ENCODE assay signal across 28 cellular contexts in the genomic region with DNA sequence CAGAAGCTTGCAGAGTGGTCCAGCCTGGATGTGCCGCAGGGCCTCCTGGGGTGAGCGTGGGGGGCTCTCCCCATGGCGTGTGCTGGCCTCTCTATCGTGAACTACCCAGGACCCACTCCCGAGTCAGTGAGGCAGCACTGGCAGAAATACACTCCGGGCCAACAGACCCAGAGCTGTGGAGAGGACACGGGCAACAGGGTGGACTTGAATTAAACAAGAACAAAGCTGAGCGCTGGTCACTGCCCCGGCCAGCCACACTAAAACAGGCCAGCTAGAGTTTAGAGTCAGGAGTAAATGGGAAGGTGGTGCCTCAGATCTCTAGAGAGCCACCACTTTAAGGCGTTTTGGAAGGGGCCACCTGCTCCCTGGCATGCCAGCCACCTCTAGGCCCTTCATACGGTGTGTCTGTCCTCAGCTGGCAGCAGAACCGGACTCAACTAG.
DNase-seq lines count a peak whose midpoint lies in the region; ATAC-seq and TF ChIP-seq lines count a peak whose summit lies in the region.
"Had no signal": no experiment of that assay in that cellular context is flagged by ENCODE, and none has a peak within 500 bp of the region (broad histone marks: within the 10 kb centered on the region; RNA-seq: fewer than 3 reads in every experiment).

No MANE protein-coding gene starts in this region.

- ATAC-seq in CD4-positive, CD25-positive, alpha-beta regulatory T cell (ENCODE audit: low read depth in 2 of 2): no peak
- no peak for ATAC-seq in CD8-positive, alpha-beta T cell
- ATAC-seq in natural killer cell treated with Interleukin-12 subunit alpha and Interleukin-12 subunit beta and Interleukin-15 and Interleukin-18, amount 100 ng/mL, for 72 hours: no peak
- no peak for ATAC-seq in HG02642 (IDR thresholded peaks at IDR 0.05; ENCODE audit: poor library complexity, unreplicated experiment)
- ATAC-seq: activated CD4-positive, CD25-positive, alpha-beta regulatory T cell treated with anti-CD3 and anti-CD28 coated beads, Interleukin-2, amount 50 U/mL, for 24 hours; esophagus mucosa; left ventricle myocardium superior; psoas muscle; sciatic nerve had no signal

- H3K4me3 Mint-ChIP-seq in CD4-positive, CD25-positive, alpha-beta regulatory T cell: no peak overlapping the region
- H3K4me3 Mint-ChIP-seq in CD8-positive, alpha-beta T cell: no peak overlapping the region
- no peak overlapping the region for H3K4me3 Mint-ChIP-seq in chondrocyte (ENCODE audit: unreplicated experiment)
- H3K4me3 Mint-ChIP-seq in natural killer cell treated with Interleukin-12 subunit alpha and Interleukin-12 subunit beta and Interleukin-15 and Interleukin-18, amount 100 ng/mL, for 72 hours: no peak overlapping the region
- H3K4me3 Mint-ChIP-seq: dendritic cell treated with granulocyte-macrophage colony-stimulating factor and Interleukin-4, amounts not matched to agents 40 ng/mL and 50 ng/mL, for 4 days; IgD-negative memory B cell had no signal

- intact Hi-C loops in CD8-positive, alpha-beta T cell (cut with DNase I, micrococcal nuclease): no loop called here

- peaks cover 8% of the 10 kb centered on the region for H3K27me3 ChIP-seq in CD4-positive, CD25-positive, alpha-beta regulatory T cell (ENCODE audit: control insufficient read depth, insufficient read depth, low read length)
- H3K27me3 ChIP-seq in CD8-positive, alpha-beta T cell (ENCODE audit: insufficient read depth, low read length): no peaks in the 10 kb centered on the region
- H3K27me3 ChIP-seq in MG63: no peaks in the 10 kb centered on the region
- H3K27me3 ChIP-seq: BLaER1 had no signal

- peaks cover 0 to 1% (median 0%) of the 10 kb centered on the region in 7 donors for H3K9me3 Mint-ChIP-seq in CD4-positive, CD25-positive, alpha-beta regulatory T cell
- no peaks in the 10 kb centered on the region for H3K9me3 Mint-ChIP-seq in CD8-positive, alpha-beta T cell
- no peaks in the 10 kb centered on the region for H3K9me3 Mint-ChIP-seq in chondrocyte (ENCODE audit: low read depth)
- H3K9me3 Mint-ChIP-seq in natural killer cell treated with Interleukin-12 subunit alpha and Interleukin-12 subunit beta and Interleukin-15 and Interleukin-18, amount 100 ng/mL, for 72 hours: no peaks in the 10 kb centered on the region
- H3K9me3 Mint-ChIP-seq: dendritic cell treated with granulocyte-macrophage colony-stimulating factor and Interleukin-4, amounts not matched to agents 40 ng/mL and 50 ng/mL, for 4 days; IgD-negative memory B cell had no signal

- no peak overlapping the region for H3K4me3 ChIP-seq in CD4-positive, CD25-positive, alpha-beta regulatory T cell (ENCODE audit: low read depth, low read length)
- no peak overlapping the region for H3K4me3 ChIP-seq in CD8-positive, alpha-beta T cell (ENCODE audit: low read depth, low read length)
- no peak overlapping the region for H3K4me3 ChIP-seq in MG63
- H3K4me3 ChIP-seq: BLaER1, psoas muscle, SJSA1, upper lobe of left lung had no signal

- peak overlapping the region in 2 of 3 donors; percentile 46 to 86 for H3K27ac Mint-ChIP-seq in CD4-positive, CD25-positive, alpha-beta regulatory T cell
- peak overlapping the region; percentile 66 for H3K27ac Mint-ChIP-seq in CD8-positive, alpha-beta T cell
- H3K27ac Mint-ChIP-seq in chondrocyte (ENCODE audit: unreplicated experiment): no peak overlapping the region
- no peak overlapping the region for H3K27ac Mint-ChIP-seq in natural killer cell treated with Interleukin-12 subunit alpha and Interleukin-12 subunit beta and Interleukin-15 and Interleukin-18, amount 100 ng/mL, for 72 hours
- H3K27ac Mint-ChIP-seq: dendritic cell treated with granulocyte-macrophage colony-stimulating factor and Interleukin-4, amounts not matched to agents 40 ng/mL and 50 ng/mL, for 4 days had no signal

- no peak for TF ChIP-seq CTCF in CD8-positive, alpha-beta T cell (IDR thresholded peaks at IDR 0.05)
- TF ChIP-seq CTCF in chondrocyte (IDR thresholded peaks at IDR 0.05): no peak

- peaks cover 10 to 35% (median 17%) of the 10 kb centered on the region in 4 donors for H3K4me1 Mint-ChIP-seq in CD4-positive, CD25-positive, alpha-beta regulatory T cell
- peaks cover 68% of the 10 kb centered on the region for H3K4me1 Mint-ChIP-seq in CD8-positive, alpha-beta T cell (ENCODE audit: low read depth)
- peaks cover 6% of the 10 kb centered on the region for H3K4me1 Mint-ChIP-seq in chondrocyte (ENCODE audit: low read depth)
- peaks cover 19 to 30% of the 10 kb centered on the region in 2 donors for H3K4me1 Mint-ChIP-seq in natural killer cell treated with Interleukin-12 subunit alpha and Interleukin-12 subunit beta and Interleukin-15 and Interleukin-18, amount 100 ng/mL, for 72 hours (ENCODE audit: low read depth in 2 of 2)

- H3K27ac ChIP-seq in CD4-positive, CD25-positive, alpha-beta regulatory T cell (ENCODE audit: insufficient read depth, low read length, poor library complexity, severe bottlenecking): no peak overlapping the region
- H3K27ac ChIP-seq in CD8-positive, alpha-beta T cell (ENCODE audit: low read depth, low read length): no peak overlapping the region
- no peak overlapping the region for H3K27ac ChIP-seq in substantia nigra (ENCODE audit: low read depth, low read length, poor library complexity, severe bottlenecking)
- H3K27ac ChIP-seq: BLaER1, psoas muscle, SJSA1, upper lobe of left lung had no signal

- peaks cover 41% of the 10 kb centered on the region for H3K27me3 Mint-ChIP-seq in CD4-positive, CD25-positive, alpha-beta regulatory T cell
- H3K27me3 Mint-ChIP-seq in CD8-positive, alpha-beta T cell (ENCODE audit: low read depth): no peaks in the 10 kb centered on the region
- H3K27me3 Mint-ChIP-seq in chondrocyte (ENCODE audit: low read depth): peaks cover 11% of the 10 kb centered on the region
- H3K27me3 Mint-ChIP-seq in natural killer cell treated with Interleukin-12 subunit alpha and Interleukin-12 subunit beta and Interleukin-15 and Interleukin-18, amount 100 ng/mL, for 72 hours: no peaks in the 10 kb centered on the region

- CTCF ChIA-PET in CD8-positive, alpha-beta T cell (lab: Charles Lee): interaction anchor here (1.0 to 5.0 kb wide), 4 partner anchors 9 to 279 kb away, joined by 3 to 28 read pairs (median 6); no protein-coding TSS in a partner anchor

- H3K4me1 ChIP-seq in CD4-positive, CD25-positive, alpha-beta regulatory T cell (ENCODE audit: control insufficient read depth, insufficient read depth, low read length, poor library complexity, severe bottlenecking): peaks cover 14% of the 10 kb centered on the region
- H3K4me1 ChIP-seq in CD8-positive, alpha-beta T cell (ENCODE audit: insufficient read depth, low read length): peaks cover 36% of the 10 kb centered on the region
- H3K4me1 ChIP-seq: psoas muscle, SJSA1 had no signal

- no peaks in the 10 kb centered on the region for H3K36me3 ChIP-seq in CD4-positive, CD25-positive, alpha-beta regulatory T cell (ENCODE audit: control insufficient read depth, insufficient read depth, low read length)
- H3K36me3 ChIP-seq in CD8-positive, alpha-beta T cell (ENCODE audit: insufficient read depth, low read length): no peaks in the 10 kb centered on the region
- H3K36me3 ChIP-seq in MG63: no peaks in the 10 kb centered on the region
- H3K36me3 ChIP-seq: BLaER1, SJSA1, upper lobe of left lung had no signal

- DNase-seq in CD4-positive, CD25-positive, alpha-beta regulatory T cell: no peak
- DNase-seq in CD8-positive, alpha-beta T cell: no peak
- DNase-seq in chondrocyte (ENCODE audit: low spot score): peak; percentile 33
- peak; percentile 53 for DNase-seq in natural killer cell treated with Interleukin-12 subunit alpha and Interleukin-12 subunit beta and Interleukin-15 and Interleukin-18, amount 100 ng/mL, for 72 hours (ENCODE audit: low spot score)
- DNase-seq in substantia nigra (lab: John Stamatoyannopoulos, UW): no peak
- DNase-seq in MG63: no peak
- DNase-seq in AG08396 (ENCODE audit: low spot score): no peak
- DNase-seq: activated CD4-positive, alpha-beta T cell treated with anti-CD3 and anti-CD28 coated beads, Interleukin-2, amount 50 U/mL, for 48 hours; activated gamma-delta T cell; foreskin fibroblast; GDM1; HCEC 1CT; left ventricle myocardium superior; NCI-H1092; NCI-H1694; NCI-H510A; nucleus accumbens; psoas muscle; stimulated activated CD4-positive, alpha-beta T cell treated with anti-CD3 and anti-CD28 coated beads, Interleukin-4, amount 100 ng/mL, for 24 hours had no signal

- peaks cover 6% of the 10 kb centered on the region for H3K36me3 Mint-ChIP-seq in CD4-positive, CD25-positive, alpha-beta regulatory T cell
- peaks cover 11% of the 10 kb centered on the region for H3K36me3 Mint-ChIP-seq in CD8-positive, alpha-beta T cell
- H3K36me3 Mint-ChIP-seq in chondrocyte (ENCODE audit: low read depth): peaks cover 2% of the 10 kb centered on the region
- H3K36me3 Mint-ChIP-seq in natural killer cell treated with Interleukin-12 subunit alpha and Interleukin-12 subunit beta and Interleukin-15 and Interleukin-18, amount 100 ng/mL, for 72 hours: peaks cover 4% of the 10 kb centered on the region

- POLR2A ChIA-PET in CD8-positive, alpha-beta T cell (lab: Charles Lee): interaction anchor here (1.0 to 1.2 kb wide), 2 partner anchors 14 to 44 kb away, joined by 3 to 4 read pairs; no protein-coding TSS in a partner anchor

- H3K9me3 ChIP-seq in CD4-positive, CD25-positive, alpha-beta regulatory T cell (ENCODE audit: control insufficient read depth in 2 of 2, low read length in 2 of 2): no peaks in the 10 kb centered on the region
- H3K9me3 ChIP-seq in CD8-positive, alpha-beta T cell (ENCODE audit: low read length): no peaks in the 10 kb centered on the region
- H3K9me3 ChIP-seq in MG63: no peaks in the 10 kb centered on the region
- H3K9me3 ChIP-seq: BLaER1, psoas muscle, upper lobe of left lung had no signal

Comparison
In these comparisons a context has a peak if more than half of its experiments do, and no peak if none do; other contexts are left out.
1. DNase-seq: peak in chondrocyte (single experiment) and natural killer cell treated with Interleukin-12 subunit alpha and Interleukin-12 subunit beta and Interleukin-15 and Interleukin-18, amount 100 ng/mL, for 72 hours (single experiment); none in CD4-positive, CD25-positive, alpha-beta regulatory T cell (0 of 3), CD8-positive, alpha-beta T cell (0 of 7), substantia nigra (0 of 49), MG63 (single experiment) and AG08396 (single experiment).
2. H3K27ac Mint-ChIP-seq: peak in CD4-positive, CD25-positive, alpha-beta regulatory T cell (2 of 3) and CD8-positive, alpha-beta T cell (single experiment); none in chondrocyte (single experiment) and natural killer cell treated with Interleukin-12 subunit alpha and Interleukin-12 subunit beta and Interleukin-15 and Interleukin-18, amount 100 ng/mL, for 72 hours (0 of 2).